16 cellular contexts compared by ENCODE assay signal in genomic region chr5:2125901-2126265, GRCh38.
DNase-seq lines count a peak whose midpoint lies in the region; ATAC-seq lines count a peak whose summit lies in the region.
"Had no signal": no experiment of that assay in that cellular context is flagged by ENCODE, and none has a peak within 500 bp of the region (broad histone marks: within the 10 kb centered on the region; RNA-seq: fewer than 3 reads in every experiment).

No MANE protein-coding gene starts in this region.

- no peaks in the 10 kb centered on the region for H3K36me3 Mint-ChIP-seq in stimulated activated effector memory CD8-positive, alpha-beta T cell treated with anti-CD3 and anti-CD28 coated beads, Interleukin-12 subunit alpha, Interleukin-12 subunit beta, amount 100 ng/mL, for 72 hours
- H3K36me3 Mint-ChIP-seq: CD14-positive monocyte; CD8-positive, alpha-beta T cell had no signal

- H3K27ac Mint-ChIP-seq in stimulated activated effector memory CD8-positive, alpha-beta T cell treated with anti-CD3 and anti-CD28 coated beads, Interleukin-12 subunit alpha, Interleukin-12 subunit beta, amount 100 ng/mL, for 72 hours = no peak overlapping the region
- H3K27ac Mint-ChIP-seq: CD8-positive, alpha-beta T cell had no signal

- ATAC-seq in stimulated activated effector memory CD8-positive, alpha-beta T cell treated with anti-CD3 and anti-CD28 coated beads, Interleukin-12 subunit alpha, Interleukin-12 subunit beta, amount 100 ng/mL, for 72 hours = no peak
- ATAC-seq: CD8-positive, alpha-beta T cell had no signal

- no peak overlapping the region for H3K9ac ChIP-seq in BLaER1 treated with 17β-estradiol and CSF1 and Interleukin-3, amounts not matched to agents 10 nM and 100 nM
- H3K9ac ChIP-seq in neuronal stem cell (ENCODE audit: low read depth, low read length, poor library complexity) = no peak overlapping the region
- H3K9ac ChIP-seq: GM23248 had no signal

- H3K27me3 ChIP-seq in BLaER1 treated with 17β-estradiol and CSF1 and Interleukin-3, amounts not matched to agents 10 nM and 100 nM = peaks cover 21 to 44% (median 30%) of the 10 kb centered on the region in 11 experiments
- no peaks in the 10 kb centered on the region for H3K27me3 ChIP-seq in neuronal stem cell (ENCODE audit: control insufficient read depth in 3 of 3, insufficient read depth in 3 of 3, low read depth in 1 of 3, low read length in 3 of 3)
- H3K27me3 ChIP-seq: BE2C had no signal

- peak overlapping the region; percentile 15 for H2AFZ ChIP-seq in neuronal stem cell (ENCODE audit: low read length)
- H2AFZ ChIP-seq: GM23248 had no signal

- H3K4me1 Mint-ChIP-seq in stimulated activated effector memory CD8-positive, alpha-beta T cell treated with anti-CD3 and anti-CD28 coated beads, Interleukin-12 subunit alpha, Interleukin-12 subunit beta, amount 100 ng/mL, for 72 hours = no peaks in the 10 kb centered on the region
- H3K4me1 Mint-ChIP-seq: CD14-positive monocyte had no signal

- H3K9me3 ChIP-seq in BLaER1 treated with 17β-estradiol and CSF1 and Interleukin-3, amounts not matched to agents 10 nM and 100 nM (replicated peaks in 1 of 11) = peaks cover 12 to 23% (median 14%) of the 10 kb centered on the region in 11 experiments
- peaks cover 0 to 13% of the 10 kb centered on the region in 2 donors for H3K9me3 ChIP-seq in neuronal stem cell (replicated peaks in 1 of 2; ENCODE audit: control insufficient read depth in 2 of 2, insufficient read depth in 1 of 2, low read depth in 1 of 2, low read length in 2 of 2)
- H3K9me3 ChIP-seq: BE2C had no signal

- no peak overlapping the region for H3K23ac ChIP-seq in neuronal stem cell (ENCODE audit: low read depth, low read length, poor library complexity)

- peak overlapping the region in 7 of 11 experiments; percentile 57 to 75 (median 59); a peak in 13 of 22 replicates for H3K4me2 ChIP-seq in BLaER1 treated with 17β-estradiol and CSF1 and Interleukin-3, amounts not matched to agents 10 nM and 100 nM
- H3K4me2 ChIP-seq in neuronal stem cell (ENCODE audit: insufficient read depth, low read length, poor library complexity, severe bottlenecking) = no peak overlapping the region

- H3K27ac ChIP-seq in BLaER1 treated with 17β-estradiol and CSF1 and Interleukin-3, amounts not matched to agents 10 nM and 100 nM = no peak overlapping the region
- no peak overlapping the region for H3K27ac ChIP-seq in neuronal stem cell (replicated peaks; ENCODE audit: low read length)
- H3K27ac ChIP-seq: GM23248, HL-60 had no signal

- peak overlapping the region; percentile 62 for H3K18ac ChIP-seq in neuronal stem cell (ENCODE audit: low read length)

- H2BK120ac ChIP-seq in neuronal stem cell (ENCODE audit: low read depth, low read length) = no peak overlapping the region

- peaks cover 0 to 6% (median 0%) of the 10 kb centered on the region in 11 experiments; a peak in 1 of 22 replicates for H4K20me1 ChIP-seq in BLaER1 treated with 17β-estradiol and CSF1 and Interleukin-3, amounts not matched to agents 10 nM and 100 nM

- WGBS in neuronal stem cell (ENCODE audit: extremely low coverage in 2 of 2, insufficient read length in 2 of 2, insufficient replicate concordance in 1 of 2), 2 donors = no CpG with 5 or more reads among the region's 7 CpGs

- no peak overlapping the region for H2BK5ac ChIP-seq in neuronal stem cell (ENCODE audit: low read length)

- no peak overlapping the region for H3K4me3 ChIP-seq in BLaER1 treated with 17β-estradiol and CSF1 and Interleukin-3, amounts not matched to agents 10 nM and 100 nM
- H3K4me3 ChIP-seq in neuronal stem cell (ENCODE audit: low read length in 2 of 2) = no peak overlapping the region
- H3K4me3 ChIP-seq: GM23248 had no signal

- H3K36me3 ChIP-seq in BLaER1 treated with 17β-estradiol and CSF1 and Interleukin-3, amounts not matched to agents 10 nM and 100 nM = no peaks in the 10 kb centered on the region
- H3K36me3 ChIP-seq in neuronal stem cell (replicated peaks in 1 of 2; ENCODE audit: control insufficient read depth in 2 of 2, insufficient read depth in 2 of 2, low read length in 2 of 2) = no peaks in the 10 kb centered on the region
- H3K36me3 ChIP-seq: BE2C had no signal

- H4K8ac ChIP-seq in neuronal stem cell (ENCODE audit: low read depth, low read length) = no peak overlapping the region

- no peak overlapping the region for H2BK15ac ChIP-seq in neuronal stem cell (ENCODE audit: low read length)

- DNase-seq in mesenteric fat pad (ENCODE audit: low spot score) (peak; percentile 77), neuronal stem cell (ENCODE audit: low spot score) (no peak), kidney glomerular epithelial cell (lab: John Stamatoyannopoulos, UW) (no peak), germinal center (ENCODE audit: low spot score) (no peak)
- no peak for DNase-seq in stimulated activated effector memory CD8-positive, alpha-beta T cell treated with anti-CD3 and anti-CD28 coated beads, Interleukin-12 subunit alpha, Interleukin-12 subunit beta, amount 100 ng/mL, for 72 hours (ENCODE audit: low spot score in 2 of 2)
- DNase-seq: ACHN, BE2C, Calu3, DMS79 treated with DMSO at 0.1 percent for 48 hours, GF-D8, GM23248, HCEC 1CT had no signal

- H4K91ac ChIP-seq in neuronal stem cell (ENCODE audit: low read depth, low read length, poor library complexity) = no peak overlapping the region

- no peak overlapping the region for H3K4me3 Mint-ChIP-seq in stimulated activated effector memory CD8-positive, alpha-beta T cell treated with anti-CD3 and anti-CD28 coated beads, Interleukin-12 subunit alpha, Interleukin-12 subunit beta, amount 100 ng/mL, for 72 hours
- H3K4me3 Mint-ChIP-seq: CD14-positive monocyte; CD8-positive, alpha-beta T cell had no signal

- no peaks in the 10 kb centered on the region for H3K79me1 ChIP-seq in neuronal stem cell (ENCODE audit: low read depth, low read length)

- H3K4me1 ChIP-seq in BLaER1 treated with 17β-estradiol and CSF1 and Interleukin-3, amounts not matched to agents 10 nM and 100 nM = peaks cover 6 to 49% (median 41%) of the 10 kb centered on the region in 10 experiments; a peak in 18 of 20 replicates
- peaks cover 1 to 12% of the 10 kb centered on the region in 2 donors for H3K4me1 ChIP-seq in neuronal stem cell (ENCODE audit: control insufficient read depth in 2 of 2, insufficient read depth in 1 of 2, low read depth in 1 of 2, low read length in 2 of 2)
- H3K4me1 ChIP-seq: BE2C had no signal

- no peak overlapping the region for H2BK12ac ChIP-seq in neuronal stem cell (ENCODE audit: low read length)

- H3K4ac ChIP-seq in neuronal stem cell (ENCODE audit: low read length) = no peak overlapping the region

- H3K9me3 Mint-ChIP-seq in stimulated activated effector memory CD8-positive, alpha-beta T cell treated with anti-CD3 and anti-CD28 coated beads, Interleukin-12 subunit alpha, Interleukin-12 subunit beta, amount 100 ng/mL, for 72 hours = no peaks in the 10 kb centered on the region

- H2AK5ac ChIP-seq in neuronal stem cell (ENCODE audit: low read depth, low read length) = peak overlapping the region; percentile 27

- no peak overlapping the region for H3K14ac ChIP-seq in neuronal stem cell (ENCODE audit: low read length)
